ENCODE assay signal across 13 cellular contexts in the genomic region with DNA sequence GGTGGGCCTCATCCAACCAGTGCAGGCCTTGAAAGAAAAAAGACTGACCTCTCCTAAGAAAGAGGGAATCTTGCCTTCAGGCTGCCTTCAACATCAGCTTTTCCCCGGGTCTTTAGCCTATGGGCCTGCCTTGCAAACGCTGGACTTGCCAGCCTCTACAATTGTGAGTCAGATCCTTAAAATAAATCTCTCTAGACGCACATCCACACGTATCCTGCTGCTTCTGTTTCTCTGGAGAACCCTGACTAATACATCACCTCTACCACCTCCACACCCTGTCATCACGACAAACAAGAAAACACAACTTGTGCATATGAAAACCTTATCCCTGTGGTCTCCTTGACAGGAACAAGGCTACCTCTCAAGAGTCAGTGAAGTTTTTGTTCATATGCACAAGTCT. TPM values are rescaled to one million over a fixed set of nuclear protein-coding genes. Genes with fewer than 3 reads are reported as not detected.
DNase-seq lines count a peak whose midpoint lies in the region; ATAC-seq and TF ChIP-seq lines count a peak whose summit lies in the region.
"Had no signal": no experiment of that assay in that cellular context is flagged by ENCODE, and none has a peak within 500 bp of the region (broad histone marks: within the 10 kb centered on the region; RNA-seq: fewer than 3 reads in every experiment).

No MANE protein-coding gene starts in this region.

- H3K36me3 Mint-ChIP-seq in WTC11, result peaks cover 7% of the 10 kb centered on the region
- peaks cover 2% of the 10 kb centered on the region for H3K36me3 Mint-ChIP-seq in activated CD4-positive, alpha-beta T cell treated with anti-CD3 and anti-CD28 coated beads, Interleukin-2, amount 10 ng/mL, durations not matched to agents 24 days and 14 days (ENCODE audit: low read depth)
- H3K36me3 Mint-ChIP-seq in Calu3 (ENCODE audit: insufficient read depth, unreplicated experiment), result no peaks in the 10 kb centered on the region
- H3K36me3 Mint-ChIP-seq in type B pancreatic cell, result peaks cover 8% of the 10 kb centered on the region
- H3K36me3 Mint-ChIP-seq: T-cell had no signal

- BruUV-seq in Calu3 (replicated peaks; lab: Mats Ljungman, UMichigan), result no TSS peak

- H3K27me3 Mint-ChIP-seq in WTC11 (ENCODE audit: low read depth), result no peaks in the 10 kb centered on the region
- peaks cover 2% of the 10 kb centered on the region for H3K27me3 Mint-ChIP-seq in activated CD4-positive, alpha-beta T cell treated with anti-CD3 and anti-CD28 coated beads, Interleukin-2, amount 10 ng/mL, durations not matched to agents 24 days and 14 days
- no peaks in the 10 kb centered on the region for H3K27me3 Mint-ChIP-seq in Calu3 (ENCODE audit: unreplicated experiment)
- no peaks in the 10 kb centered on the region for H3K27me3 Mint-ChIP-seq in type B pancreatic cell
- H3K27me3 Mint-ChIP-seq: IgD-negative memory B cell, T-cell had no signal

- H3K27ac ChIP-seq in gastrocnemius medialis, result no peak overlapping the region

- no peak for TF ChIP-seq CTCF in WTC11 (IDR thresholded peaks at IDR 0.05)
- TF ChIP-seq CTCF in foreskin fibroblast (IDR thresholded peaks at IDR 0.05; ENCODE audit: low read depth, low read length), result no peak
- no peak for TF ChIP-seq CTCF in gastrocnemius medialis (IDR thresholded peaks at IDR 0.05 in 4 of 5, conservative IDR thresholded peaks at IDR 0.05 in 1 of 5)
- no peak for TF ChIP-seq CTCF in Calu3 (IDR thresholded peaks at IDR 0.05; ENCODE audit: unreplicated experiment)
- TF ChIP-seq CTCF in type B pancreatic cell (conservative IDR thresholded peaks at IDR 0.05), result no peak

- no peaks in the 10 kb centered on the region for H3K36me3 ChIP-seq in gastrocnemius medialis

- H3K27ac Mint-ChIP-seq in WTC11 (peak overlapping the region; percentile 59), Calu3 (ENCODE audit: unreplicated experiment) (no peak overlapping the region), type B pancreatic cell (no peak overlapping the region)
- H3K27ac Mint-ChIP-seq in activated CD4-positive, alpha-beta T cell treated with anti-CD3 and anti-CD28 coated beads, Interleukin-2, amount 10 ng/mL, durations not matched to agents 24 days and 14 days, result no peak overlapping the region
- H3K27ac Mint-ChIP-seq: IgD-negative memory B cell, T-cell had no signal

- intact Hi-C loops in gastrocnemius medialis (cut with DNase I; ENCODE audit: low total_unique reads) (no loop called here), Calu3 (cut with micrococcal nuclease; ENCODE audit: unreplicated experiment) (no loop called here)
- intact Hi-C loops in activated CD4-positive, alpha-beta T cell treated with anti-CD3 and anti-CD28 coated beads, Interleukin-2, amount 10 ng/mL, durations not matched to agents 24 days and 14 days (cut with micrococcal nuclease), result no loop called here

- peaks cover 12 to 13% of the 10 kb centered on the region in 2 donors for H3K4me1 ChIP-seq in gastrocnemius medialis

- H3K4me1 Mint-ChIP-seq in WTC11, result peaks cover 18% of the 10 kb centered on the region
- peaks cover 5% of the 10 kb centered on the region for H3K4me1 Mint-ChIP-seq in activated CD4-positive, alpha-beta T cell treated with anti-CD3 and anti-CD28 coated beads, Interleukin-2, amount 10 ng/mL, durations not matched to agents 24 days and 14 days
- no peaks in the 10 kb centered on the region for H3K4me1 Mint-ChIP-seq in Calu3 (ENCODE audit: low read depth, unreplicated experiment)
- H3K4me1 Mint-ChIP-seq in type B pancreatic cell (ENCODE audit: unreplicated experiment), result peaks cover 25% of the 10 kb centered on the region

- H3K4me3 Mint-ChIP-seq in WTC11 (no peak overlapping the region), Calu3 (ENCODE audit: low read depth, unreplicated experiment) (no peak overlapping the region), type B pancreatic cell (no peak overlapping the region)
- no peak overlapping the region for H3K4me3 Mint-ChIP-seq in activated CD4-positive, alpha-beta T cell treated with anti-CD3 and anti-CD28 coated beads, Interleukin-2, amount 10 ng/mL, durations not matched to agents 24 days and 14 days
- H3K4me3 Mint-ChIP-seq: IgD-negative memory B cell, T-cell had no signal

- no peak for ATAC-seq in WTC11
- ATAC-seq in gastrocnemius medialis, result peak; percentile 44 to 58
- ATAC-seq: T-cell had no signal

- DNase-seq in GM04504 (ENCODE audit: low read depth) (peak; percentile 64), WTC11 (ENCODE audit: low spot score) (no peak), foreskin fibroblast (peak; percentile 87 to 88), gastrocnemius medialis (no peak), Calu3 (no peak), iPS-NIHi7 (ENCODE audit: extremely low spot score) (no peak), type B pancreatic cell (ENCODE audit: extremely low spot score, unreplicated experiment) (no peak)
- DNase-seq in activated CD4-positive, alpha-beta T cell treated with anti-CD3 and anti-CD28 coated beads, Interleukin-2, amount 10 ng/mL, durations not matched to agents 24 days and 14 days, result no peak
- DNase-seq: activated CD8-positive, alpha-beta memory T cell treated with anti-CD3 and anti-CD28 coated beads, Interleukin-2, amount 50 U/mL, for 4 hours; cortex of kidney; NCI-H345; T-cell had no signal

- no peaks in the 10 kb centered on the region for H3K27me3 ChIP-seq in gastrocnemius medialis

- H3K9me3 ChIP-seq in gastrocnemius medialis, result no peaks in the 10 kb centered on the region

- no peak for TF ChIP-seq POLR2A in gastrocnemius medialis (IDR thresholded peaks at IDR 0.05)

- POLR2A ChIA-PET in WTC11 (lab: Charles Lee), result no interaction called here

- in situ Hi-C loops in gastrocnemius medialis (cut with MboI; ENCODE audit: low sequenced_read_pairs in 4 of 4), result no loop called here

- H3K9me3 Mint-ChIP-seq in WTC11 (peaks cover 14% of the 10 kb centered on the region), Calu3 (ENCODE audit: low read depth, unreplicated experiment) (no peaks in the 10 kb centered on the region), type B pancreatic cell (no peaks in the 10 kb centered on the region)
- H3K9me3 Mint-ChIP-seq in activated CD4-positive, alpha-beta T cell treated with anti-CD3 and anti-CD28 coated beads, Interleukin-2, amount 10 ng/mL, durations not matched to agents 24 days and 14 days, result no peaks in the 10 kb centered on the region
- H3K9me3 Mint-ChIP-seq: IgD-negative memory B cell had no signal

- no peak overlapping the region for H3K4me3 ChIP-seq in foreskin fibroblast (ENCODE audit: low read depth in 1 of 2, low read length in 2 of 2)
- no peak overlapping the region for H3K4me3 ChIP-seq in gastrocnemius medialis

- CTCF ChIA-PET in WTC11 (lab: Charles Lee) (no interaction called here), Calu3 (lab: Charles Lee) (no interaction called here)

TF ChIP-seq in WTC11, 78 proteins besides CTCF, POLR2A, EP300 and RAD21:
- no peak for TF ChIP-seq ZNF219 (CRISPR knock-in tag; IDR thresholded peaks at IDR 0.05; ENCODE audit: borderline replicate concordance)
- TF ChIP-seq, protein P1, sequence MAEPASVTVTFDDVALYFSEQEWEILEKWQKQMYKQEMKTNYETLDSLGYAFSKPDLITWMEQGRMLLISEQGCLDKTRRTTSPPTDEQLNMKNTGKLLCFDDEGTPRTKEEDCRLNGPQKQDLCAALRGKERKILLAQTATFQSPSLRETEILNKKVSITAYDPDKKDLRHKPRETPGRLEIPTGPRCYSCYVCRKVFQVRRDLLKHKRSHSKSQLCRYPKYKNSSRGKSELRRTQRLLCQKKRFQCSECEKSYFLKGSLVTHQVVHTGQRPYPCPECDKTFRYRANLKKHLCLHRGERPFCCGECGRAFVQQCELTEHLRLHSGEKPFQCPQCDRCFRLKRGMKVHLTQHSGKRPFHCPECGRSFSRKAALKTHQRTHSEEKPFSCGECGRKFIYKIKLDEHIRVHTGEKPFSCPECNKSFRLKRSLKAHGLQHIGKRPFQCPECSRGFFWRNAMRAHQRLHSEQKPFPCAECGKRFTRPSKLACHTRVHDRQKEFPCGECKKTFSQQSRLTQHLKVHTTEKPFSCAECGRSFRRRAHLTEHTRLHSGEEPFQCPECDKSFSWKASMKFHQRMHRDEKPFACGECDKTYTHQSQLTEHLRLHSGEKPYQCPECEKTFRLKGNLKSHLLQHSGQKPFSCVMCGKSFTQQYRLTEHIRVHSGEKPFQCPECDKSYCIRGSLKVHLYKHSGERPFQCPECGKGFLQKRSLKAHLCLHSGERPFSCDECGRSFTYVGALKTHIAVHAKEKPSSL (CRISPR knock-in tag; conservative IDR thresholded peaks at IDR 0.05), result no peak
- TF ChIP-seq ZNF138 (CRISPR knock-in tag; conservative IDR thresholded peaks at IDR 0.05), result no peak
- no peak for TF ChIP-seq KAT7 (CRISPR knock-in tag; IDR thresholded peaks at IDR 0.05; ENCODE audit: borderline replicate concordance)
- no peak for TF ChIP-seq TEAD4 (CRISPR knock-in tag; IDR thresholded peaks at IDR 0.05)
- no peak for TF ChIP-seq GTF2I (CRISPR knock-in tag; conservative IDR thresholded peaks at IDR 0.05)
- no peak for TF ChIP-seq JUN (CRISPR knock-in tag; IDR thresholded peaks at IDR 0.05)

RNA-seq across cellular contexts. Expression of a gene that starts 11.8 kb away (rescaled TPM):
- total RNA-seq in WTC11 (2021) (79.2 to 85.7 TPM (median 80.0 TPM) in 3 replicates), gastrocnemius medialis (10 to 100 TPM; 31.1 to 52.6 (median 37.4) TPM), Calu3 (2022) (53.7 and 60.1 TPM in 2 replicates), type B pancreatic cell (ENCODE audit: low replicate concordance) (108 and 118 TPM in 2 replicates)
- total RNA-seq in activated CD4-positive, alpha-beta T cell treated with anti-CD3 and anti-CD28 coated beads, Interleukin-2, amount 10 ng/mL, durations not matched to agents 24 days and 14 days, result 56.7 and 60.8 TPM in 2 replicates

Comparison
In these comparisons a context has a peak if more than half of its experiments do, and no peak if none do; other contexts are left out.
1. DNase-seq: peak in GM04504 (single experiment) and foreskin fibroblast (2 of 2); none in WTC11 (single experiment), gastrocnemius medialis (0 of 2), activated CD4-positive, alpha-beta T cell treated with anti-CD3 and anti-CD28 coated beads, Interleukin-2, amount 10 ng/mL, durations not matched to agents 24 days and 14 days (single experiment), Calu3 (single experiment), iPS-NIHi7 (single experiment) and type B pancreatic cell (single experiment).